8 cellular contexts compared by ENCODE assay signal in the genomic region with DNA sequence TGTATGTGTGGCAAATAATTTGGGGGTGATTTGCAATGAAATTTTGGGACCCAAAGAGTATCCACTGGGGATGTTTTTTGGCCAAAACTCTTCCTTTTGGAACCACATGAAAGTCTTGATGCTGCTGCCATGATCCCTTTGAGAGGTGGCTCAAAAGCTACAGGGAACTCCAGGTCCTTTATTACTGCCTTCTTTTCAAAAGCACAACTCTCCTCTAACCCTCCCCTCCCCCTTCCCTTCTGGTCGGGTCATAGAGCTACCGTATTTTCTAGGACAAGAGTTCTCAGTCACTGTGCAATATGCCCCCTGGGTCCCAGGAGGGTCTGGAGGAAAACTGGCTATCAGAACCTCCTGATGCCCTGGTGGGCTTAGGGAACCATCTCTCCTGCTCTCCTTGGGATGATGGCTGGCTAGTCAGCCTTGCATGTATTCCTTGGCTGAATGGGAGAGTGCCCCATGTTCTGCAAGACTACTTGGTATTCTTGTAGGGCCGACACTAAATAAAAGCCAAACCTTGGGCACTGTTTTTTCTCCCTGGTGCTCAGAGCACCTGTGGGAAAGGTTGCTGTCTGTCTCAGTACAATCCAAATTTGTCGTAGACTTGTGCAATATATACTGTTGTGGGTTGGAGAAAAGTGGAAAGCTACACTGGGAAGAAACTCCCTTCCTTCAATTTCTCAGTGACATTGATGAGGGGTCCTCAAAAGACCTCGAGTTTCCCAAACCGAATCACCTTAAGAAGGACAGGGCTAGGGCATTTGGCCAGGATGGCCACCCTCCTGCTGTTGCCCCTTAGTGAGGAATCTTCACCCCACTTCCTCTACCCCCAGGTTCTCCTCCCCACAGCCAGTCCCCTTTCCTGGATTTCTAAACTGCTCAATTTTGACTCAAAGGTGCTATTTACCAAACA. TPM values are rescaled to one million over a fixed set of nuclear protein-coding genes. Genes with fewer than 3 reads are reported as not detected.
DNase-seq lines count a peak whose midpoint lies in the region; TF ChIP-seq lines count a peak whose summit lies in the region.

No MANE protein-coding gene starts in this region.

- DNase-seq in CD14-positive monocyte (ENCODE audit: low spot score) (no peak), NAMALWA (ENCODE audit: low spot score) (peak; percentile 34), coronary artery (ENCODE audit: low spot score) (no peak), HCEC 1CT (no peak), NCI-H524 treated with DMSO at 0.1 percent for 48 hours (lab: John Stamatoyannopoulos, UW) (no peak), NCI-H2107 (lab: John Stamatoyannopoulos, UW) (no peak), NCI-H1417 (lab: John Stamatoyannopoulos, UW) (no peak)

- H3K4me3 Mint-ChIP-seq in CD14-positive monocyte, result peak overlapping the region; percentile 93 to 100
- H3K4me3 Mint-ChIP-seq in nephron, result peak overlapping the region; percentile 80 to 92 (median 90)

- H3K27ac Mint-ChIP-seq in CD14-positive monocyte (peak overlapping the region; percentile 13 to 74 (median 66)), nephron (peak overlapping the region; percentile 82 to 87 (median 82))

- peak overlapping the region; percentile 80 for H3K4me3 ChIP-seq in coronary artery

- H3K9me3 Mint-ChIP-seq in CD14-positive monocyte, result peaks cover 0 to 5% (median 1%) of the 10 kb centered on the region in 7 donors
- no peaks in the 10 kb centered on the region for H3K9me3 Mint-ChIP-seq in nephron

- intact Hi-C loops in CD14-positive monocyte (cut with micrococcal nuclease), result loop anchor here in 1 of 2 donors (5.0 kb wide), 2 partner anchors 34 to 36 kb away; no protein-coding TSS in a partner anchor

- peaks cover 0 to 2% (median 2%) of the 10 kb centered on the region in 3 donors for H3K27me3 Mint-ChIP-seq in CD14-positive monocyte (ENCODE audit: low read depth in 3 of 3)
- no peaks in the 10 kb centered on the region for H3K27me3 Mint-ChIP-seq in nephron (ENCODE audit: low read depth)

- H3K4me1 Mint-ChIP-seq in CD14-positive monocyte, result peaks cover 73% of the 10 kb centered on the region
- peaks cover 51% of the 10 kb centered on the region for H3K4me1 Mint-ChIP-seq in nephron

- H3K27ac ChIP-seq in coronary artery, result peak overlapping the region; percentile 96 to 99

- H3K36me3 Mint-ChIP-seq in CD14-positive monocyte (peaks cover 51 to 58% of the 10 kb centered on the region in 2 donors), nephron (ENCODE audit: low read depth) (peaks cover 28% of the 10 kb centered on the region)

- no peak for TF ChIP-seq CTCF in CD14-positive monocyte (IDR thresholded peaks at IDR 0.05)
- no peak for TF ChIP-seq CTCF in coronary artery (IDR thresholded peaks at IDR 0.05)
- TF ChIP-seq CTCF in nephron (IDR thresholded peaks at IDR 0.05; ENCODE audit: unreplicated experiment in 3 of 3), result no peak

RNA-seq across cellular contexts. Expression of a gene that starts 3.1 kb away (rescaled TPM):
- polyA plus RNA-seq in CD14-positive monocyte, result 100 to 1,000 TPM; 293 to 483 TPM

RNA-seq across cellular contexts. Expression of a gene that starts 42.5 kb away (rescaled TPM):
- polyA plus RNA-seq in CD14-positive monocyte, result not detected
